8 cellular contexts compared by ENCODE assay signal in genomic region chr7:38178695-38179344, GRCh38. TPM values are rescaled to one million over a fixed set of nuclear protein-coding genes. Genes with fewer than 3 reads are reported as not detected.
DNase-seq lines count a peak whose midpoint lies in the region; ATAC-seq, FAIRE-seq and TF ChIP-seq lines count a peak whose summit lies in the region.

No MANE protein-coding gene starts in this region.

- TF ChIP-seq CTCF in fibroblast of lung (conservative IDR thresholded peaks at IDR 0.05 in 1 of 2, IDR thresholded peaks at IDR 0.05 in 1 of 2; ENCODE audit: low read depth in 1 of 2, low read length in 2 of 2) (peak in 1 of 2 donors; percentile 7), osteocyte (IDR thresholded peaks at IDR 0.05) (no peak)

- H3K4me3 Mint-ChIP-seq in CD8-positive, alpha-beta memory T cell, result peak overlapping the region; percentile 96 to 100 (median 98)
- H3K4me3 Mint-ChIP-seq in T-helper 2 cell treated with Interferon-gamma antibody and Interleukin-4, amounts not matched to agents 5 μg/mL and 100 μg/mL, for 36 hours, result peak overlapping the region; percentile 97
- peak overlapping the region; percentile 95 for H3K4me3 Mint-ChIP-seq in osteocyte (ENCODE audit: unreplicated experiment)

- H3K9ac ChIP-seq in fibroblast of lung (ENCODE audit: insufficient read depth, low read length), result peak overlapping the region; percentile 86

- H3K27me3 Mint-ChIP-seq in CD8-positive, alpha-beta memory T cell, result peaks cover 4 to 8% of the 10 kb centered on the region in 2 donors
- no peaks in the 10 kb centered on the region for H3K27me3 Mint-ChIP-seq in T-helper 2 cell treated with Interferon-gamma antibody and Interleukin-4, amounts not matched to agents 5 μg/mL and 100 μg/mL, for 36 hours (ENCODE audit: low read depth)
- H3K27me3 Mint-ChIP-seq in osteocyte (ENCODE audit: unreplicated experiment), result peaks cover 13% of the 10 kb centered on the region

- POLR2A ChIA-PET in CD8-positive, alpha-beta memory T cell (lab: Charles Lee), result interaction anchor here (1.0 kb wide), 1 partner anchor 13 kb away, joined by 5 read pairs; no protein-coding TSS in a partner anchor

- H4K20me1 ChIP-seq in fibroblast of lung (ENCODE audit: control insufficient read depth, extremely low read depth, insufficient read depth, low read length), result no peaks in the 10 kb centered on the region

- H3K27ac ChIP-seq in CD8-positive, alpha-beta memory T cell (ENCODE audit: low read depth, low read length), result peak overlapping the region; percentile 80
- H3K27ac ChIP-seq in fibroblast of lung (ENCODE audit: insufficient read depth, low read length), result peak overlapping the region; percentile 96

- peak overlapping the region; percentile 95 for H3K4me2 ChIP-seq in fibroblast of lung (ENCODE audit: extremely low read depth, insufficient read depth, low read length)

- peak overlapping the region; percentile 81 for H2AFZ ChIP-seq in fibroblast of lung (ENCODE audit: low read length)

- no peaks in the 10 kb centered on the region for H3K9me3 ChIP-seq in CD8-positive, alpha-beta memory T cell (ENCODE audit: low read length)
- no peaks in the 10 kb centered on the region for H3K9me3 ChIP-seq in fibroblast of lung (ENCODE audit: control insufficient read depth, insufficient read depth, low read depth, low read length)

- H3K36me3 Mint-ChIP-seq in CD8-positive, alpha-beta memory T cell, result peaks cover under 1 to 11% (median 2%) of the 10 kb centered on the region in 3 donors
- peaks cover 2% of the 10 kb centered on the region for H3K36me3 Mint-ChIP-seq in T-helper 2 cell treated with Interferon-gamma antibody and Interleukin-4, amounts not matched to agents 5 μg/mL and 100 μg/mL, for 36 hours (ENCODE audit: low read depth)
- H3K36me3 Mint-ChIP-seq in osteocyte (ENCODE audit: unreplicated experiment), result no peaks in the 10 kb centered on the region

- no peaks in the 10 kb centered on the region for H3K9me3 Mint-ChIP-seq in CD8-positive, alpha-beta memory T cell
- H3K9me3 Mint-ChIP-seq in T-helper 2 cell treated with Interferon-gamma antibody and Interleukin-4, amounts not matched to agents 5 μg/mL and 100 μg/mL, for 36 hours, result peaks cover 2% of the 10 kb centered on the region
- no peaks in the 10 kb centered on the region for H3K9me3 Mint-ChIP-seq in osteocyte (ENCODE audit: unreplicated experiment)

- H3K4me1 ChIP-seq in CD8-positive, alpha-beta memory T cell (ENCODE audit: insufficient read depth, low read length), result peaks cover 29% of the 10 kb centered on the region
- H3K4me1 ChIP-seq in fibroblast of lung (ENCODE audit: control insufficient read depth, extremely low read depth, insufficient read depth, low read length), result peaks cover 4% of the 10 kb centered on the region

- ATAC-seq in HG03175 (IDR thresholded peaks at IDR 0.05; ENCODE audit: unreplicated experiment), result peak; percentile 44

- H3K4me3 ChIP-seq in CD8-positive, alpha-beta memory T cell (ENCODE audit: low read length), result peak overlapping the region; percentile 95
- H3K4me3 ChIP-seq in fibroblast of lung (replicated peaks in 1 of 4; ENCODE audit: control extremely low read depth in 1 of 4, insufficient read depth in 1 of 4, low read depth in 3 of 4, low read length in 4 of 4), result peak overlapping the region; percentile 92 to 96 (median 94)

- peak overlapping the region; percentile 76 to 99 (median 95) for H3K27ac Mint-ChIP-seq in CD8-positive, alpha-beta memory T cell
- peak overlapping the region; percentile 92 for H3K27ac Mint-ChIP-seq in T-helper 2 cell treated with Interferon-gamma antibody and Interleukin-4, amounts not matched to agents 5 μg/mL and 100 μg/mL, for 36 hours
- peak overlapping the region; percentile 98 for H3K27ac Mint-ChIP-seq in osteocyte (ENCODE audit: unreplicated experiment)

- FAIRE-seq in GM19239 (lab: Jason Lieb, UNC), result peak; percentile 84

- peak in 2 of 5 donors; percentile 57 to 59 for DNase-seq in CD8-positive, alpha-beta memory T cell
- DNase-seq in GM19239 (ENCODE audit: insufficient read length, low spot score) (no peak), fibroblast of lung (ENCODE audit: low read depth in 2 of 2) (peak; percentile 54 to 62), osteocyte (ENCODE audit: extremely low spot score, unreplicated experiment) (no peak), HK-2 (ENCODE audit: unreplicated experiment) (no peak), DMS153 treated with DMSO at 0.1 percent for 48 hours (lab: John Stamatoyannopoulos, UW; ENCODE audit: unreplicated experiment) (no peak)
- no peak for DNase-seq in T-helper 2 cell treated with Interferon-gamma antibody and Interleukin-4, amounts not matched to agents 5 μg/mL and 100 μg/mL, for 36 hours (ENCODE audit: low spot score)

- no peaks in the 10 kb centered on the region for H3K36me3 ChIP-seq in CD8-positive, alpha-beta memory T cell (ENCODE audit: insufficient read depth, low read length)
- no peaks in the 10 kb centered on the region for H3K36me3 ChIP-seq in fibroblast of lung (ENCODE audit: control insufficient read depth, insufficient read depth, low read length)

- CTCF ChIA-PET in CD8-positive, alpha-beta memory T cell (lab: Charles Lee), result interaction anchor here (1.0 to 2.6 kb wide), 5 partner anchors 37 to 195 kb away, joined by 3 to 16 read pairs (median 9); no protein-coding TSS in a partner anchor

- H3K79me2 ChIP-seq in fibroblast of lung (ENCODE audit: control insufficient read depth, insufficient read depth, low read length), result peaks cover 40% of the 10 kb centered on the region

- peaks cover 44 to 58% (median 54%) of the 10 kb centered on the region in 3 donors for H3K4me1 Mint-ChIP-seq in CD8-positive, alpha-beta memory T cell
- peaks cover 37% of the 10 kb centered on the region for H3K4me1 Mint-ChIP-seq in T-helper 2 cell treated with Interferon-gamma antibody and Interleukin-4, amounts not matched to agents 5 μg/mL and 100 μg/mL, for 36 hours (ENCODE audit: low read depth)
- H3K4me1 Mint-ChIP-seq in osteocyte (ENCODE audit: unreplicated experiment), result peaks cover 36% of the 10 kb centered on the region

- no peaks in the 10 kb centered on the region for H3K27me3 ChIP-seq in CD8-positive, alpha-beta memory T cell (ENCODE audit: insufficient read depth, low read length, poor library complexity, severe bottlenecking)
- no peaks in the 10 kb centered on the region for H3K27me3 ChIP-seq in fibroblast of lung (ENCODE audit: control insufficient read depth, insufficient read depth, low read length)

RNA-seq across cellular contexts. Expression of gene STARD3NL, which starts 0.8 kb away (rescaled TPM):
- 10 to 100 TPM; 41.5 to 43.8 TPM for total RNA-seq in CD8-positive, alpha-beta memory T cell
- 54.2 TPM for polyA plus RNA-seq in CD8-positive, alpha-beta memory T cell
- total RNA-seq in fibroblast of lung (91.9 and 105 TPM in 2 replicates), osteocyte (30.7 and 34.0 TPM in 2 replicates)
- 71.9 and 73.6 TPM in 2 replicates for polyA plus RNA-seq in fibroblast of lung
- polyA plus RNA-seq in fibroblast of lung (2012), result 41.2 and 50.7 TPM in 2 replicates
- polyA minus RNA-seq in fibroblast of lung (ENCODE audit: low replicate concordance), result 9.1 and 24.6 TPM in 2 replicates

Comparison
In these comparisons a context has a peak if more than half of its experiments do, and no peak if none do; other contexts are left out.
1. DNase-seq: peak in fibroblast of lung (2 of 2); none in GM19239 (single experiment), T-helper 2 cell treated with Interferon-gamma antibody and Interleukin-4, amounts not matched to agents 5 μg/mL and 100 μg/mL, for 36 hours (single experiment), osteocyte (single experiment), HK-2 (single experiment) and DMS153 treated with DMSO at 0.1 percent for 48 hours (single experiment).
2. Peak in every context shown above with its lines, with median percentiles within 50 percentile points of each other: H3K27ac Mint-ChIP-seq and H3K4me3 Mint-ChIP-seq.